11 cellular contexts compared by ENCODE assay signal in the genomic region with DNA sequence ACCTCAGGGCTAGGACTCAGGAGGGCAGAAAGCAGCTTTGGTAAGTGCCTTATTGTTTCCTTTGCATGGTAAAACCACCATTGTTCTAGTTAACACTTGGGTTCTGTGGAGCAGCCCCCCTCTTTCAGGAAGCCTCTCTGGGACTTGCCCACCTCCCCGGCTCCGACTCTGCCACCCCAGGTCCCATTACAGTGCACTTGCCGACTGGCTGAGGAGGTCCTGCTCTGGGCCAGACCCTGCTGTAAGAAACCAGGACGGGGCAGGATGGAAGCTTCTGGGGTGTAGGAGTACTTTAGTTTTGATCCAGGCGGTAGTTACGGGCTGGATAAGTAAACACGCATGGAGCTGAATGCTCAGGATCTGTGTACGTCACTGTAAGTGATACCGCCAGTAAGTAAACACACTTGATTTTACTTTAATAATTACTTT. TPM values are rescaled to one million over a fixed set of nuclear protein-coding genes. Genes with fewer than 3 reads are reported as not detected.
DNase-seq lines count a peak whose midpoint lies in the region; ATAC-seq and TF ChIP-seq lines count a peak whose summit lies in the region.
"Had no signal": no experiment of that assay in that cellular context is flagged by ENCODE, and none has a peak within 500 bp of the region (broad histone marks: within the 10 kb centered on the region; RNA-seq: fewer than 3 reads in every experiment).

No MANE protein-coding gene starts in this region.

- ATAC-seq in stimulated activated naive B cell treated with anti-CD40 and anti-IgM and Interleukin-4, amounts not matched to agents 10 μg/mL and 1 μg/mL and 100 μg/mL, for 72 hours (replicated peaks): no peak

- H3K4me3 ChIP-seq in coronary artery: no peak overlapping the region
- H3K4me3 ChIP-seq in liver (ENCODE audit: low read depth in 1 of 3, low read length in 3 of 3): no peak overlapping the region
- H3K4me3 ChIP-seq in stomach smooth muscle (ENCODE audit: low read length in 2 of 2): no peak overlapping the region
- H3K4me3 ChIP-seq in colonic mucosa: no peak overlapping the region

- H3K9me3 ChIP-seq in liver (ENCODE audit: control insufficient read depth in 4 of 4, low read length in 3 of 4) (no peaks in the 10 kb centered on the region), stomach smooth muscle (ENCODE audit: control insufficient read depth in 2 of 2, low read length in 2 of 2) (no peaks in the 10 kb centered on the region), colonic mucosa (no peaks in the 10 kb centered on the region)

- H3K27me3 Mint-ChIP-seq in stimulated activated naive B cell treated with anti-CD40 and anti-IgM and Interleukin-4, amounts not matched to agents 10 μg/mL and 1 μg/mL and 100 μg/mL, for 72 hours: no peaks in the 10 kb centered on the region
- H3K27me3 Mint-ChIP-seq: activated CD4-positive, alpha-beta T cell treated with anti-CD3 and anti-CD28 coated beads, Interleukin-2, amount 10 ng/mL, durations not matched to agents 24 days and 14 days; central memory CD8-positive, alpha-beta T cell had no signal

- H3K36me3 Mint-ChIP-seq in stimulated activated naive B cell treated with anti-CD40 and anti-IgM and Interleukin-4, amounts not matched to agents 10 μg/mL and 1 μg/mL and 100 μg/mL, for 72 hours: peaks cover 29 to 37% of the 10 kb centered on the region in 2 donors

- no peak overlapping the region for H3K4me3 Mint-ChIP-seq in stimulated activated naive B cell treated with anti-CD40 and anti-IgM and Interleukin-4, amounts not matched to agents 10 μg/mL and 1 μg/mL and 100 μg/mL, for 72 hours
- H3K4me3 Mint-ChIP-seq: activated CD4-positive, alpha-beta T cell treated with anti-CD3 and anti-CD28 coated beads, Interleukin-2, amount 10 ng/mL, durations not matched to agents 24 days and 14 days; central memory CD8-positive, alpha-beta T cell had no signal

- 75% methylated on average over 9 of the region's 9 CpGs for WGBS in liver

- H3K27me3 ChIP-seq in liver (ENCODE audit: control insufficient read depth in 4 of 4, insufficient read depth in 4 of 4, low read length in 3 of 4) (no peaks in the 10 kb centered on the region), stomach smooth muscle (ENCODE audit: control insufficient read depth in 1 of 2, insufficient read depth in 2 of 2, low read length in 2 of 2) (no peaks in the 10 kb centered on the region), colonic mucosa (no peaks in the 10 kb centered on the region)

- peaks cover 0 to 18% (median 6%) of the 10 kb centered on the region in 4 donors for H3K36me3 ChIP-seq in liver (ENCODE audit: control insufficient read depth in 4 of 4, insufficient read depth in 3 of 4, low read depth in 1 of 4, low read length in 3 of 4)
- peaks cover 37% of the 10 kb centered on the region in 2 donors for H3K36me3 ChIP-seq in stomach smooth muscle (ENCODE audit: control insufficient read depth in 2 of 2, insufficient read depth in 2 of 2, low read length in 2 of 2)
- no peaks in the 10 kb centered on the region for H3K36me3 ChIP-seq in colonic mucosa

- H3K9me3 Mint-ChIP-seq in stimulated activated naive B cell treated with anti-CD40 and anti-IgM and Interleukin-4, amounts not matched to agents 10 μg/mL and 1 μg/mL and 100 μg/mL, for 72 hours: no peaks in the 10 kb centered on the region
- H3K9me3 Mint-ChIP-seq: activated CD4-positive, alpha-beta T cell treated with anti-CD3 and anti-CD28 coated beads, Interleukin-2, amount 10 ng/mL, durations not matched to agents 24 days and 14 days; central memory CD8-positive, alpha-beta T cell had no signal

- TF ChIP-seq CTCF in coronary artery (IDR thresholded peaks at IDR 0.05) (no peak), liver (IDR thresholded peaks at IDR 0.05; ENCODE audit: low read depth, low read length, missing input control) (no peak), colonic mucosa (IDR thresholded peaks at IDR 0.05) (no peak)

- DNase-seq in NCI-H510A (lab: John Stamatoyannopoulos, UW) (peak; percentile 40), coronary artery (ENCODE audit: low spot score) (peak; percentile 35), CD1c-positive myeloid dendritic cell (ENCODE audit: extremely low spot score) (no peak), iPS-NIHi11 (ENCODE audit: low spot score) (no peak), colonic mucosa (no peak)
- DNase-seq in stimulated activated naive B cell treated with anti-CD40 and anti-IgM and Interleukin-4, amounts not matched to agents 10 μg/mL and 1 μg/mL and 100 μg/mL, for 72 hours: no peak
- DNase-seq: activated CD4-positive, alpha-beta T cell treated with anti-CD3 and anti-CD28 coated beads, Interleukin-2, amount 10 ng/mL, durations not matched to agents 24 days and 14 days; NCI-H1092 had no signal

- H3K9ac ChIP-seq in liver (ENCODE audit: low read depth in 1 of 2, low read length in 2 of 2): no peak overlapping the region
- H3K9ac ChIP-seq in stomach smooth muscle (ENCODE audit: low read length in 2 of 2): peak overlapping the region in 1 of 2 donors; percentile 51
- H3K9ac ChIP-seq in colonic mucosa (ENCODE audit: low read depth in 2 of 2, low read length in 2 of 2): peak overlapping the region in 1 of 2 donors; percentile 35

- H3K27ac ChIP-seq in coronary artery (peak overlapping the region; percentile 54 to 80), liver (ENCODE audit: low read depth in 1 of 2, low read length in 2 of 2) (peak overlapping the region; percentile 14 to 62), stomach smooth muscle (ENCODE audit: low read length) (peak overlapping the region; percentile 100), colonic mucosa (no peak overlapping the region)

- H3K4me1 ChIP-seq in liver (ENCODE audit: control insufficient read depth in 4 of 4, insufficient read depth in 4 of 4, low read length in 3 of 4): no peaks in the 10 kb centered on the region
- H3K4me1 ChIP-seq in stomach smooth muscle (ENCODE audit: control insufficient read depth, insufficient read depth, low read length): peaks cover 96% of the 10 kb centered on the region
- H3K4me1 ChIP-seq in colonic mucosa: no peaks in the 10 kb centered on the region

- no peak for TF ChIP-seq RAD21 in liver (IDR thresholded peaks at IDR 0.05)

- intact Hi-C loops in colonic mucosa (cut with DNase I): no loop called here

- no peak overlapping the region for H3K27ac Mint-ChIP-seq in stimulated activated naive B cell treated with anti-CD40 and anti-IgM and Interleukin-4, amounts not matched to agents 10 μg/mL and 1 μg/mL and 100 μg/mL, for 72 hours
- H3K27ac Mint-ChIP-seq: activated CD4-positive, alpha-beta T cell treated with anti-CD3 and anti-CD28 coated beads, Interleukin-2, amount 10 ng/mL, durations not matched to agents 24 days and 14 days had no signal

- H3K4me1 Mint-ChIP-seq in stimulated activated naive B cell treated with anti-CD40 and anti-IgM and Interleukin-4, amounts not matched to agents 10 μg/mL and 1 μg/mL and 100 μg/mL, for 72 hours: peaks cover 0 to 2% of the 10 kb centered on the region in 2 donors
- H3K4me1 Mint-ChIP-seq: activated CD4-positive, alpha-beta T cell treated with anti-CD3 and anti-CD28 coated beads, Interleukin-2, amount 10 ng/mL, durations not matched to agents 24 days and 14 days had no signal

TF ChIP-seq in liver, 16 proteins besides CTCF, POLR2A, EP300 and RAD21:
- TF ChIP-seq FOXA2 (IDR thresholded peaks at IDR 0.05): peak; percentile 36
- no peak for TF ChIP-seq RXRA (IDR thresholded peaks at IDR 0.05)

RNA-seq across cellular contexts. Expression of a gene that starts 25.4 kb away (rescaled TPM):
- total RNA-seq in liver: 10 to 100 TPM in 1 of 2 donors, 1 to 10 TPM in 1; 7.7 to 14.1 TPM
- polyA plus RNA-seq in liver: 10 to 100 TPM in 1 of 2 donors, 1 to 10 TPM in 1; 7.8 to 15.4 TPM
- 10 to 100 TPM; 21.2 to 21.5 TPM for total RNA-seq in colonic mucosa

RNA-seq across cellular contexts. Expression of a gene that starts 41.4 kb away (rescaled TPM):
- total RNA-seq in liver (1 to 10 TPM; 5.0 to 7.2 TPM), colonic mucosa (under 1 TPM; 0.05 to 0.11 TPM)
- polyA plus RNA-seq in liver: 1 to 10 TPM in 1 of 2 donors, under 1 TPM in 1; 0.89 to 1.6 TPM

Comparison
In these comparisons a context has a peak if more than half of its experiments do, and no peak if none do; other contexts are left out.
1. DNase-seq: peak in NCI-H510A (single experiment) and coronary artery (single experiment); none in stimulated activated naive B cell treated with anti-CD40 and anti-IgM and Interleukin-4, amounts not matched to agents 10 μg/mL and 1 μg/mL and 100 μg/mL, for 72 hours (single experiment), CD1c-positive myeloid dendritic cell (single experiment), iPS-NIHi11 (single experiment) and colonic mucosa (single experiment).
2. RNA of a gene that starts 41.4 kb away (total RNA-seq): 5.0 to 7.2 TPM in liver; 0.05 to 0.11 TPM in colonic mucosa; every median in the first group is over 4 times any median in the second.